In the genomic region with DNA sequence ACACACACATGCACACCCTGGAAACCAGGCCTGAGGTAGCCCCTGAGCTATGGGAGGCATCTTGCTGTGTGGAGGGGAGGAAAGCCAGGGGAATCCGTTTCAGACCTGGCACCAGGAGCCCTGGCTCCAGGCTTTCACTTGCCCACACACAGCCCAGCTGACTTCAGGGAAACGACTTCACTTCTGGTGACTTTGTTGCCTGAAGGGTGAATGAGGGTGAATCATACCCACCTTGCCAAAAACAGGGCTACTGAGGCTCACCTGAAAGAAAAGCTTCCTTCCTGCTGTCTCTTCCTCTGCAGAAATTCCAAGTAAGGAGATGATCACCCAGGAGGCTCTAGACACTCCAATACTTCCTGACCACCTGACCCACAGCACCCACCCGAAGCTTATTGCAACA, we compare ENCODE assay signal across 22 cellular contexts.
A peak's percentile ranks its signal among the peaks of the same experiment; 100 is the strongest.
DNase-seq lines count a peak whose midpoint lies in the region; ATAC-seq, FAIRE-seq and TF ChIP-seq lines count a peak whose summit lies in the region.
"Had no signal": no experiment of that assay in that cellular context is flagged by ENCODE, and none has a peak within 500 bp of the region (broad histone marks: within the 10 kb centered on the region; RNA-seq: fewer than 3 reads in every experiment).

No MANE protein-coding gene starts in this region.

- H3K36me3 ChIP-seq in breast epithelium = no peaks in the 10 kb centered on the region
- H3K36me3 ChIP-seq in keratinocyte (ENCODE audit: control insufficient read depth in 2 of 2, extremely low read depth in 1 of 2, insufficient read depth in 2 of 2, low read length in 2 of 2) = no peaks in the 10 kb centered on the region
- H3K36me3 ChIP-seq in upper lobe of right lung = no peaks in the 10 kb centered on the region
- H3K36me3 ChIP-seq: BLaER1 treated with 17β-estradiol and CSF1 and Interleukin-3, amounts not matched to agents 10 nM and 100 nM had no signal

- DNase-seq in MCF 10A (ENCODE audit: unreplicated experiment) (peak; percentile 78), breast epithelium (ENCODE audit: low spot score in 2 of 2) (no peak), ecto neural progenitor cell (ENCODE audit: low spot score) (peak; percentile 28), keratinocyte (ENCODE audit: low read depth, low spot score) (peak; percentile 78), upper lobe of right lung (no peak), DMS79 treated with DMSO at 0.1 percent for 48 hours (lab: John Stamatoyannopoulos, UW) (no peak), caudate nucleus (lab: John Stamatoyannopoulos, UW) (no peak)
- DNase-seq: 8988T; Calu3; CD8-positive, alpha-beta T cell; DMS153; EL; GF-D8; NCI-H1417 treated with DMSO at 0.1 percent for 48 hours; NCI-H187; NCI-H2107; NCI-H446 treated with DMSO at 0.1 percent for 48 hours; NCI-H526 treated with DMSO at 0.1 percent for 48 hours had no signal

- CTCF ChIA-PET in MCF 10A (lab: Yijun Ruan, JAX) = interaction anchor here (0.6 to 1.0 kb wide), 3 partner anchors 11 to 335 kb away, joined by 3 to 5 read pairs (median 4); no protein-coding TSS in a partner anchor

- H4K20me1 ChIP-seq in keratinocyte (ENCODE audit: control insufficient read depth, extremely low read depth, insufficient read depth, low read length) = no peaks in the 10 kb centered on the region
- H4K20me1 ChIP-seq: BLaER1 treated with 17β-estradiol and CSF1 and Interleukin-3, amounts not matched to agents 10 nM and 100 nM had no signal

- ATAC-seq in upper lobe of right lung = no peak
- ATAC-seq: CD8-positive, alpha-beta T cell had no signal

- H3K9me1 ChIP-seq in keratinocyte (ENCODE audit: control insufficient read depth, extremely low read depth, insufficient read depth, low read length) = peaks cover 2% of the 10 kb centered on the region

- FAIRE-seq in keratinocyte (lab: Jason Lieb, UNC) = peak; percentile 91
- FAIRE-seq: GM19239, H1 had no signal

- POLR2A ChIA-PET in MCF 10A (lab: Yijun Ruan, JAX) = no interaction called here

- H3K9ac ChIP-seq in keratinocyte (ENCODE audit: control insufficient read depth, extremely low read depth, insufficient read depth, low read length) = no peak overlapping the region
- H3K9ac ChIP-seq: BLaER1 treated with 17β-estradiol and CSF1 and Interleukin-3, amounts not matched to agents 10 nM and 100 nM had no signal

- no peaks in the 10 kb centered on the region for H3K4me1 ChIP-seq in breast epithelium
- H3K4me1 ChIP-seq in keratinocyte (ENCODE audit: control insufficient read depth, extremely low read depth, insufficient read depth, low read length) = peaks cover 33% of the 10 kb centered on the region
- H3K4me1 ChIP-seq in upper lobe of right lung = no peaks in the 10 kb centered on the region

- dilution Hi-C loops in keratinocyte (cut with MboI; ENCODE audit: extremely low pct_ligation_motif_present, low sequenced_read_pairs) = loop anchor here (25.0 kb wide), 1 partner anchor 337 kb away; no protein-coding TSS in a partner anchor

- no peaks in the 10 kb centered on the region for H3K36me3 Mint-ChIP-seq in MCF 10A (ENCODE audit: insufficient read depth, unreplicated experiment)
- H3K36me3 Mint-ChIP-seq: CD8-positive, alpha-beta T cell had no signal

- peak overlapping the region; percentile 20 for H3K4me2 ChIP-seq in keratinocyte (ENCODE audit: control insufficient read depth, extremely low read depth, insufficient read depth, low read depth, low read length)

- H3K9me3 ChIP-seq in breast epithelium = no peaks in the 10 kb centered on the region
- H3K9me3 ChIP-seq in keratinocyte (ENCODE audit: control insufficient read depth, low read depth, low read length) = no peaks in the 10 kb centered on the region
- no peaks in the 10 kb centered on the region for H3K9me3 ChIP-seq in upper lobe of right lung
- H3K9me3 ChIP-seq: BLaER1 treated with 17β-estradiol and CSF1 and Interleukin-3, amounts not matched to agents 10 nM and 100 nM had no signal

- intact Hi-C loops in MCF 10A (cut with micrococcal nuclease) (no loop called here), breast epithelium (cut with DNase I; ENCODE audit: low total_unique reads) (loop anchor here (10.0 kb wide), 1 partner anchor 339 kb away; no protein-coding TSS in a partner anchor), upper lobe of right lung (cut with DNase I) (no loop called here)

- no peak for TF ChIP-seq POLR2A in breast epithelium (IDR thresholded peaks at IDR 0.05)

- H2AFZ ChIP-seq in keratinocyte (ENCODE audit: control insufficient read depth, low read length) = no peak overlapping the region

- H3K9me3 Mint-ChIP-seq in MCF 10A (ENCODE audit: unreplicated experiment) = no peaks in the 10 kb centered on the region
- H3K9me3 Mint-ChIP-seq: CD8-positive, alpha-beta T cell had no signal

- H3K4me3 ChIP-seq in breast epithelium (no peak overlapping the region), keratinocyte (ENCODE audit: control insufficient read depth in 2 of 3, extremely low read depth in 1 of 3, insufficient read depth in 2 of 3, low read depth in 1 of 3, low read length in 3 of 3) (no peak overlapping the region), upper lobe of right lung (no peak overlapping the region)
- H3K4me3 ChIP-seq: BLaER1 treated with 17β-estradiol and CSF1 and Interleukin-3, amounts not matched to agents 10 nM and 100 nM had no signal

- H3K27me3 Mint-ChIP-seq in MCF 10A (ENCODE audit: insufficient read depth, unreplicated experiment) = no peaks in the 10 kb centered on the region

- peaks cover 20% of the 10 kb centered on the region for H3K4me1 Mint-ChIP-seq in MCF 10A (ENCODE audit: insufficient read depth, unreplicated experiment)
- H3K4me1 Mint-ChIP-seq: IgD-negative memory B cell had no signal

- H3K27ac Mint-ChIP-seq in MCF 10A (ENCODE audit: low read depth, unreplicated experiment) = no peak overlapping the region
- H3K27ac Mint-ChIP-seq: CD8-positive, alpha-beta T cell; IgD-negative memory B cell had no signal

- H3K27me3 ChIP-seq in breast epithelium (no peaks in the 10 kb centered on the region), keratinocyte (ENCODE audit: control insufficient read depth, extremely low read depth, insufficient read depth, low read length) (peaks cover under 1% of the 10 kb centered on the region), upper lobe of right lung (no peaks in the 10 kb centered on the region)
- H3K27me3 ChIP-seq: BLaER1 treated with 17β-estradiol and CSF1 and Interleukin-3, amounts not matched to agents 10 nM and 100 nM had no signal

- no peak overlapping the region for H3K4me3 Mint-ChIP-seq in MCF 10A (ENCODE audit: unreplicated experiment)
- H3K4me3 Mint-ChIP-seq: CD8-positive, alpha-beta T cell; IgD-negative memory B cell had no signal

- BruUV-seq in MCF 10A (replicated peaks; lab: Mats Ljungman, UMichigan) = no TSS peak

- TF ChIP-seq CTCF in MCF 10A (IDR thresholded peaks at IDR 0.05; ENCODE audit: unreplicated experiment) (no peak), breast epithelium (IDR thresholded peaks at IDR 0.05) (no peak), keratinocyte (optimal IDR thresholded peaks at IDR 0.05 in 1 of 3, IDR thresholded peaks at IDR 0.05 in 1 of 3, conservative IDR thresholded peaks at IDR 0.05 in 1 of 3; ENCODE audit: extremely low read depth in 1 of 3, insufficient read depth in 2 of 3, low read length in 3 of 3) (no peak), upper lobe of right lung (IDR thresholded peaks at IDR 0.05) (no peak)

- H3K79me2 ChIP-seq in keratinocyte (ENCODE audit: control insufficient read depth, insufficient read depth, low read length) = no peaks in the 10 kb centered on the region

- no peak overlapping the region for H3K27ac ChIP-seq in breast epithelium
- H3K27ac ChIP-seq in keratinocyte (ENCODE audit: control insufficient read depth, insufficient read depth, low read length) = no peak overlapping the region
- no peak overlapping the region for H3K27ac ChIP-seq in upper lobe of right lung
- H3K27ac ChIP-seq in caudate nucleus (ENCODE audit: low read depth, low read length) = no peak overlapping the region
- H3K27ac ChIP-seq: BLaER1 treated with 17β-estradiol and CSF1 and Interleukin-3, amounts not matched to agents 10 nM and 100 nM had no signal

Comparison
In these comparisons a context has a peak if more than half of its experiments do, and no peak if none do; other contexts are left out.
1. DNase-seq: peak in MCF 10A (single experiment), ecto neural progenitor cell (single experiment) and keratinocyte (single experiment); none in breast epithelium (0 of 2), upper lobe of right lung (single experiment), DMS79 treated with DMSO at 0.1 percent for 48 hours (single experiment) and caudate nucleus (0 of 61).